Comparison of ENCODE assay signal across 28 cellular contexts in the genomic region with DNA sequence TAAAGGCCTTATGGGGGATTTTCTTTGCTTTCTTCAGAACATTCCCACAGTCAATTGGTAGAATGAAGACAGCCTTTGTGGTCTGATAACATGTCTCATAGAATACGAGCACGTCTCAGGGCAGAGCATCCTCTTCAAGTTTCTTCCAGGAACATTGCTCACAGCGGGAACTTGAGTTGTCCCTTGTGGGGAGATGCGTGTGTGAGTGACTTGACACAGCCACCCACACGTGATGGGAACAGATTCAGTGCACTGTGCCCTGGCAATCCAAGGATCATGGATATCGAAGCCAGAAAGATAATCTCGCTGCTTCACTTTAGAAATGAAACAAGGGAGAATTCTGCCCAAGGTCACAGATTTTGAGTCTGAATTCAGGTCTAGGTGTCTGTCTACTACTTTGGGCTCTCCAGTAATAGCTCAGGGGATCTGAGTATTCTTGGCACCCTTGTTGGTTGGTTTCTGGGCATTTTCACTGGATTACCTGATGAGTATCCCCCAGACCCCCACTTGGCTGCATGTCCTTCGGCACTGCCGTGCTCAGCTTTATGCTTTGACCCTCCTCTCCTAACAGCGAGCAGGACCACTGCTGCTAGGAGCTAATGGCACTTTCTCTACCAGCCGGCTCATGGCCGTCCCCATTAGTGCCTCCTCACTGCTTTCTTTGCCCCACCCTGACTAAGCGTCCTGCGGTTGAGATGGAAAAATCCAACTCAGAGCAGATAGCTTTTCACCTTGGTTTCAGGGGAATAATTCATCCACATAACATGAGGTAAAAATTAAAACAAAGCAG.
A peak's percentile ranks its signal among the peaks of the same experiment; 100 is the strongest.
DNase-seq lines count a peak whose midpoint lies in the region; ATAC-seq, FAIRE-seq and TF ChIP-seq lines count a peak whose summit lies in the region.
"Had no signal": no experiment of that assay in that cellular context is flagged by ENCODE, and none has a peak within 500 bp of the region (broad histone marks: within the 10 kb centered on the region; RNA-seq: fewer than 3 reads in every experiment).

No MANE protein-coding gene starts in this region.

- 80 to 95% methylated on average over 11 to 12 of the region's 14 CpGs for WGBS in esophagus squamous epithelium, 2 donors

- no peak overlapping the region for H2AFZ ChIP-seq in astrocyte (ENCODE audit: low read depth, low read length)

- no peaks in the 10 kb centered on the region for H3K36me3 ChIP-seq in astrocyte (ENCODE audit: insufficient read depth, low read length)
- peaks cover 0 to 3% (median 0%) of the 10 kb centered on the region in 3 donors for H3K36me3 ChIP-seq in esophagus squamous epithelium
- H3K36me3 ChIP-seq: BE2C, SJCRH30 had no signal

- H3K9me3 Mint-ChIP-seq in astrocyte (ENCODE audit: unreplicated experiment) (no peaks in the 10 kb centered on the region), progenitor cell of endocrine pancreas (ENCODE audit: low read depth) (no peaks in the 10 kb centered on the region), type B pancreatic cell (peaks cover 4% of the 10 kb centered on the region)
- H3K9me3 Mint-ChIP-seq: CD14-positive monocyte; CD8-positive, alpha-beta memory T cell had no signal

- H3K27me3 Mint-ChIP-seq in astrocyte (ENCODE audit: low read depth, unreplicated experiment) (peaks cover 1% of the 10 kb centered on the region), progenitor cell of endocrine pancreas (no peaks in the 10 kb centered on the region), type B pancreatic cell (no peaks in the 10 kb centered on the region)
- H3K27me3 Mint-ChIP-seq: CD8-positive, alpha-beta memory T cell had no signal

- H3K27ac ChIP-seq in astrocyte (ENCODE audit: low read depth, low read length), result no peak overlapping the region
- H3K27ac ChIP-seq in esophagus squamous epithelium, result peak overlapping the region; percentile 85 to 95 (median 91)
- H3K27ac ChIP-seq: HL-60, SJCRH30 had no signal

- TF ChIP-seq CTCF in astrocyte (IDR thresholded peaks at IDR 0.05; ENCODE audit: insufficient read depth, low read depth, low read length), result no peak
- TF ChIP-seq CTCF in esophagus squamous epithelium (IDR thresholded peaks at IDR 0.05), result no peak
- no peak for TF ChIP-seq CTCF in progenitor cell of endocrine pancreas (IDR thresholded peaks at IDR 0.05; ENCODE audit: unreplicated experiment)
- TF ChIP-seq CTCF in type B pancreatic cell (conservative IDR thresholded peaks at IDR 0.05), result no peak

- no peak overlapping the region for H3K4me2 ChIP-seq in astrocyte (ENCODE audit: low read length)

- H3K9me3 ChIP-seq in astrocyte (ENCODE audit: insufficient read depth, low read depth, low read length) (no peaks in the 10 kb centered on the region), esophagus squamous epithelium (no peaks in the 10 kb centered on the region)
- H3K9me3 ChIP-seq: BE2C, SJCRH30 had no signal

- no peaks in the 10 kb centered on the region for H3K27me3 ChIP-seq in astrocyte (ENCODE audit: insufficient read depth, low read length)
- no peaks in the 10 kb centered on the region for H3K27me3 ChIP-seq in esophagus squamous epithelium
- H3K27me3 ChIP-seq: BE2C, SJCRH30 had no signal

- H3K4me3 Mint-ChIP-seq in astrocyte (ENCODE audit: unreplicated experiment), result no peak overlapping the region
- no peak overlapping the region for H3K4me3 Mint-ChIP-seq in progenitor cell of endocrine pancreas (ENCODE audit: low read depth)
- no peak overlapping the region for H3K4me3 Mint-ChIP-seq in type B pancreatic cell
- H3K4me3 Mint-ChIP-seq: CD14-positive monocyte; CD8-positive, alpha-beta memory T cell had no signal

- H3K27ac Mint-ChIP-seq in astrocyte (ENCODE audit: unreplicated experiment) (peak overlapping the region; percentile 53), progenitor cell of endocrine pancreas (peak overlapping the region; percentile 10), type B pancreatic cell (no peak overlapping the region)

- DNase-seq in astrocyte (ENCODE audit: low read depth) (no peak), esophagus squamous epithelium (lab: John Stamatoyannopoulos, UW) (no peak), progenitor cell of endocrine pancreas (ENCODE audit: low spot score, unreplicated experiment) (no peak), type B pancreatic cell (ENCODE audit: extremely low spot score, unreplicated experiment) (peak; percentile 27), germinal center (ENCODE audit: low spot score) (no peak)
- DNase-seq in stimulated activated CD4-positive, alpha-beta T cell treated with anti-CD3 and anti-CD28 coated beads, Interleukin-4, amount 100 ng/mL, for 24 hours, result no peak
- DNase-seq: 8988T; ACHN; BE2C; Calu3; CD8-positive, alpha-beta memory T cell; DMS153; DND-41; NCI-H1105; NCI-H1436 treated with DMSO at 0.1 percent for 48 hours; NCI-H1930; NCI-H2107; NCI-H446; NCI-H526; NCI-H82; NK-92 treated with Interleukin-12 subunit alpha and Interleukin-12 subunit beta, amount 100 ng/mL, for 24 hours; PC-3; SJCRH30 had no signal

- no peak for FAIRE-seq in astrocyte (lab: Jason Lieb, UNC)
- FAIRE-seq: GM12892, H54 had no signal

- H3K4me1 ChIP-seq in astrocyte (ENCODE audit: insufficient read depth, low read length), result peaks cover 21% of the 10 kb centered on the region
- H3K4me1 ChIP-seq in esophagus squamous epithelium, result peaks cover 12 to 80% (median 22%) of the 10 kb centered on the region in 3 donors
- H3K4me1 ChIP-seq: SJCRH30 had no signal

- H3K9ac ChIP-seq in astrocyte (ENCODE audit: low read length), result no peak overlapping the region

- H3K4me1 Mint-ChIP-seq in astrocyte (ENCODE audit: low read depth, unreplicated experiment) (peaks cover 34% of the 10 kb centered on the region), progenitor cell of endocrine pancreas (ENCODE audit: low read depth) (peaks cover 16% of the 10 kb centered on the region), type B pancreatic cell (ENCODE audit: unreplicated experiment) (peaks cover 13% of the 10 kb centered on the region)
- H3K4me1 Mint-ChIP-seq: CD8-positive, alpha-beta memory T cell had no signal

- H3K79me2 ChIP-seq in astrocyte (ENCODE audit: insufficient read depth, low read length), result no peaks in the 10 kb centered on the region

- no peak overlapping the region for H3K4me3 ChIP-seq in astrocyte (ENCODE audit: insufficient read depth, low read depth, low read length)
- H3K4me3 ChIP-seq in esophagus squamous epithelium, result no peak overlapping the region
- H3K4me3 ChIP-seq: SJCRH30 had no signal

- no peaks in the 10 kb centered on the region for H4K20me1 ChIP-seq in astrocyte (ENCODE audit: insufficient read depth, low read length)

- TF ChIP-seq POLR2A in esophagus squamous epithelium (IDR thresholded peaks at IDR 0.05), result no peak

- intact Hi-C loops in esophagus squamous epithelium (cut with DNase I), result no loop called here

- H3K36me3 Mint-ChIP-seq in astrocyte (ENCODE audit: low read depth, unreplicated experiment) (peaks cover 5% of the 10 kb centered on the region), progenitor cell of endocrine pancreas (ENCODE audit: insufficient read depth) (peaks cover 2% of the 10 kb centered on the region), type B pancreatic cell (peaks cover 8% of the 10 kb centered on the region)

- no peak for ATAC-seq in GM18858 (IDR thresholded peaks at IDR 0.05; ENCODE audit: unreplicated experiment)
- ATAC-seq: PC-3 had no signal
